ENCODE assay signal across 1 cellular context in the genomic region with DNA sequence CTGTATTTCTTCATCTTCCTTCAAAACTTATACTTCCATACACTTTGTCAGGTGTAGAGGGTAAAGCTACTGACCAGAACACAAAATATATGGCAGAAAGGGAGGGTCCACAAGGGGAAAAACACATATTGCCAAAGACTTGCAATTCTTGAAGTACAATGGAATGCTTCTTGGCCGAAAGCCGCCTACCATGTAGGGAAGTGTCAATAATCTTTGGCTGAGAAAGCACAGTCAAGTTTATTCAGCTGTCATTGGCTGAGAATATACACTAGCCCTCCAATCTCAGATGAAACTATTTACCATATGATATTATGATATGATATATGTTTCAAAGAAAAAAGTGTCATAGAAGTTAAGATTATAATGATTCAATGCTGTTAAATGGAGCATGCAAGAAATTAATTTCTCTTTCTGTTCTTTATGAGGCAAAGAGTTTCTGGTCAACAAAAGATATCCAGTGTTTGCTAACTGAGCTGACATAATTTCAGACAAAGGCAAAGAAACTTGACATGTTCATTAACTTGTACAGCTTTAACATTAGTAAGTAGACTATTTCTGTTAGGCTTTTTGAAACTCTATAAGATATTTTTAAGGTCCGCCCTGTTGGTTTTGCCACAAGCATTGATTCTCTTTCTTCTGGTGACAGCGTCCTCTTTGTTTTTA.
TF ChIP-seq lines count a peak whose summit lies in the region.

No MANE protein-coding gene starts in this region.

TF ChIP-seq in HepG2, 621 proteins besides CTCF, POLR2A, EP300 and RAD21 (continued from another document):
- TF ChIP-seq, protein P1, sequence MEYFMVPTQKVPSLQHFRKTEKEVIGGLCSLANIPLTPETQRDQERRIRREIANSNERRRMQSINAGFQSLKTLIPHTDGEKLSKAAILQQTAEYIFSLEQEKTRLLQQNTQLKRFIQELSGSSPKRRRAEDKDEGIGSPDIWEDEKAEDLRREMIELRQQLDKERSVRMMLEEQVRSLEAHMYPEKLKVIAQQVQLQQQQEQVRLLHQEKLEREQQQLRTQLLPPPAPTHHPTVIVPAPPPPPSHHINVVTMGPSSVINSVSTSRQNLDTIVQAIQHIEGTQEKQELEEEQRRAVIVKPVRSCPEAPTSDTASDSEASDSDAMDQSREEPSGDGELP (IDR thresholded peaks at IDR 0.05; ENCODE audit: borderline replicate concordance, low read depth), result 0 out of 2 replicates have a peak, but pooled peaks have one; percentile 13
- TF ChIP-seq SMAD1 (CRISPR knock-in tag; IDR thresholded peaks at IDR 0.05; ENCODE audit: borderline replicate concordance, low read depth), result no peak
- no peak for TF ChIP-seq ZNF331 (CRISPR knock-in tag; IDR thresholded peaks at IDR 0.05)
- no peak for TF ChIP-seq ZNF761 (CRISPR knock-in tag; conservative IDR thresholded peaks at IDR 0.05)
TF ChIP-seq in HepG2: peak in this region for 5.
